17 cellular contexts compared by ENCODE assay signal in genomic region chr9:21657966-21658667, GRCh38.
"Had no signal": no experiment of that assay in that cellular context is flagged by ENCODE, and none has a peak within 500 bp of the region (broad histone marks: within the 10 kb centered on the region; RNA-seq: fewer than 3 reads in every experiment).

No MANE protein-coding gene starts in this region.

- H2AFZ ChIP-seq: hepatocyte had no signal

- H3K4me1 Mint-ChIP-seq: nephron progenitor cell had no signal

- H3K27me3 Mint-ChIP-seq: activated naive CD8-positive, alpha-beta T cell treated with anti-CD3 and anti-CD28 coated beads for 36 hours; activated T-cell treated with anti-CD3 and anti-CD28 coated beads, Interleukin-2, amount 50 U/mL, for 24 hours had no signal

- H3K9me3 Mint-ChIP-seq: nephron progenitor cell had no signal

- H3K9me3 ChIP-seq: esophagus squamous epithelium, sigmoid colon, upper lobe of left lung had no signal

- H3K4me3 Mint-ChIP-seq: activated naive CD8-positive, alpha-beta T cell treated with anti-CD3 and anti-CD28 coated beads for 36 hours; activated T-cell treated with anti-CD3 and anti-CD28 coated beads, Interleukin-2, amount 50 U/mL, for 24 hours; nephron progenitor cell had no signal

- H3K4me1 ChIP-seq: upper lobe of left lung had no signal

- H3K79me2 ChIP-seq: hepatocyte had no signal

- H3K27me3 ChIP-seq: cardiac muscle cell, esophagus squamous epithelium, hepatocyte, sigmoid colon, upper lobe of left lung had no signal

- H3K4me2 ChIP-seq: hepatocyte had no signal

- H3K27ac Mint-ChIP-seq: activated naive CD8-positive, alpha-beta T cell treated with anti-CD3 and anti-CD28 coated beads for 36 hours; activated T-cell treated with anti-CD3 and anti-CD28 coated beads, Interleukin-2, amount 50 U/mL, for 24 hours; nephron progenitor cell had no signal

- H3K36me3 ChIP-seq: cardiac muscle cell, esophagus squamous epithelium, sigmoid colon, upper lobe of left lung had no signal

- DNase-seq: activated CD4-positive, alpha-beta T cell treated with anti-CD3 and anti-CD28 coated beads, Interleukin-2, amount 50 U/mL, for 4 hours; activated CD4-positive, CD25-positive, alpha-beta regulatory T cell treated with anti-CD3 and anti-CD28 coated beads, Interleukin-2, amount 50 U/mL, for 72 hours; activated effector memory CD4-positive, alpha-beta T cell treated with Interleukin-2 at 50 U/mL for 16 hours; activated naive CD8-positive, alpha-beta T cell treated with anti-CD3 and anti-CD28 coated beads for 36 hours; activated T-cell treated with anti-CD3 and anti-CD28 coated beads, Interleukin-2, amount 50 U/mL, for 24 hours; anterior cingulate cortex; esophagus squamous epithelium; kidney glomerular epithelial cell; nephron progenitor cell; sigmoid colon; stimulated activated CD4-positive, alpha-beta T cell treated with anti-CD3 and anti-CD28 coated beads, Interleukin-2, amount 100 ng/mL, for 48 hours; stimulated activated naive CD4-positive, alpha-beta T cell treated with Interleukin-2 at 50 U/mL for 16 hours; T-helper 9 cell; upper lobe of left lung had no signal

- FAIRE-seq: colon had no signal

- H3K27ac ChIP-seq: cardiac muscle cell, esophagus squamous epithelium, hepatocyte, sigmoid colon, upper lobe of left lung had no signal

- H3K36me3 Mint-ChIP-seq: activated naive CD8-positive, alpha-beta T cell treated with anti-CD3 and anti-CD28 coated beads for 36 hours had no signal

- H3K4me3 ChIP-seq: cardiac muscle cell, esophagus squamous epithelium, hepatocyte, sigmoid colon, upper lobe of left lung had no signal
